In genomic region chr7:88111136-88111748, GRCh38 we compare ENCODE assay signal across 8 cellular contexts.
DNase-seq lines count a peak whose midpoint lies in the region; ATAC-seq and TF ChIP-seq lines count a peak whose summit lies in the region.

No MANE protein-coding gene starts in this region.

- H3K9me2 ChIP-seq in PC-9 (ENCODE audit: insufficient read depth) = no peaks in the 10 kb centered on the region

- H3K4me2 ChIP-seq in PC-9 = no peak overlapping the region

- no TSS peak for BruUV-seq in PC-9 (replicated peaks; lab: Mats Ljungman, UMichigan)

- H3K9me3 ChIP-seq in PC-9 (ENCODE audit: insufficient read depth, low read depth) = no peaks in the 10 kb centered on the region
- no peaks in the 10 kb centered on the region for H3K9me3 ChIP-seq in esophagus muscularis mucosa

- WGBS in esophagus muscularis mucosa = 23% methylated on average over 4 of the region's 4 CpGs

- POLR2A ChIA-PET in PC-9 (lab: Charles Lee; ENCODE audit: unreplicated experiment) = interaction anchor here (0.7 kb wide), 1 partner anchor 302 kb away, joined by 3 read pairs; no protein-coding TSS in a partner anchor

- H4K20me1 ChIP-seq in PC-9 (ENCODE audit: insufficient read depth) = no peaks in the 10 kb centered on the region

- TF ChIP-seq CTCF in AG09319 (IDR thresholded peaks at IDR 0.05; ENCODE audit: low read depth, low read length) (peak; percentile 52), PC-9 (conservative IDR thresholded peaks at IDR 0.05) (peak; percentile 76), esophagus muscularis mucosa (IDR thresholded peaks at IDR 0.05) (peak; percentile 37 to 52 (median 44))

- H3K27me3 ChIP-seq in PC-9 (ENCODE audit: insufficient read depth, low read depth) (no peaks in the 10 kb centered on the region), esophagus muscularis mucosa (no peaks in the 10 kb centered on the region)

- DNase-seq in AG09319 (ENCODE audit: extremely low read depth, low read depth) (peak; percentile 7), HuH-7 (ENCODE audit: low spot score) (peak; percentile 8), PC-9 (peak in 1 of 2 experiments; percentile 54), esophagus muscularis mucosa (ENCODE audit: extremely low spot score) (no peak), non-pigmented ciliary epithelial cell (ENCODE audit: low read depth) (peak; percentile 8), NCI-H187 treated with DMSO at 0.1 percent for 48 hours (lab: John Stamatoyannopoulos, UW) (no peak)

- no peaks in the 10 kb centered on the region for H3K79me2 ChIP-seq in PC-9 (ENCODE audit: low read depth)

- no peak overlapping the region for H3K4me3 ChIP-seq in PC-9
- no peak overlapping the region for H3K4me3 ChIP-seq in esophagus muscularis mucosa

- TF ChIP-seq EP300 in esophagus muscularis mucosa (IDR thresholded peaks at IDR 0.05) = no peak

- TF ChIP-seq POLR2A in esophagus muscularis mucosa (IDR thresholded peaks at IDR 0.05; ENCODE audit: low read depth) = no peak

- H3K36me3 ChIP-seq in PC-9 (ENCODE audit: low read depth) (no peaks in the 10 kb centered on the region), esophagus muscularis mucosa (no peaks in the 10 kb centered on the region)

- intact Hi-C loops in PC-9 (cut with micrococcal nuclease; ENCODE audit: unreplicated experiment) = loop anchor here (1.0 to 10.0 kb wide), 4 partner anchors 206 to 799 kb away; no protein-coding TSS in a partner anchor
- intact Hi-C loops in esophagus muscularis mucosa (cut with DNase I) = loop anchor here (10.0 kb wide), 1 partner anchor 316 kb away; no protein-coding TSS in a partner anchor

- CTCF ChIA-PET in PC-9 (lab: Charles Lee) = interaction anchor here (0.6 to 1.4 kb wide), 4 partner anchors 58 to 605 kb away, joined by 3 to 4 read pairs (median 3); no protein-coding TSS in a partner anchor

- H3K27ac ChIP-seq in PC-9 = no peak overlapping the region
- no peak overlapping the region for H3K27ac ChIP-seq in esophagus muscularis mucosa (replicated peaks in 1 of 4)

- ATAC-seq in GM18868 (IDR thresholded peaks at IDR 0.05; ENCODE audit: unreplicated experiment) (peak; percentile 72), GM21360 (IDR thresholded peaks at IDR 0.05; ENCODE audit: unreplicated experiment) (no peak)

- H3F3A ChIP-seq in PC-9 (ENCODE audit: insufficient read depth, low read depth) = no peaks in the 10 kb centered on the region; the same call in 1 of the 2 replicates

- H3K4me1 ChIP-seq in PC-9 (replicated peaks; ENCODE audit: insufficient read depth) (no peaks in the 10 kb centered on the region), esophagus muscularis mucosa (no peaks in the 10 kb centered on the region)

- no peak overlapping the region for H2AFZ ChIP-seq in PC-9

Comparison
In these comparisons a context has a peak if more than half of its experiments do, and no peak if none do; other contexts are left out.
1. DNase-seq: peak in AG09319 (single experiment), HuH-7 (single experiment) and non-pigmented ciliary epithelial cell (single experiment); none in esophagus muscularis mucosa (single experiment) and NCI-H187 treated with DMSO at 0.1 percent for 48 hours (single experiment).
2. Peak in every context shown above with its lines, with median percentiles within 50 percentile points of each other: CTCF ChIP-seq.